25 cellular contexts compared by ENCODE assay signal in the genomic region with DNA sequence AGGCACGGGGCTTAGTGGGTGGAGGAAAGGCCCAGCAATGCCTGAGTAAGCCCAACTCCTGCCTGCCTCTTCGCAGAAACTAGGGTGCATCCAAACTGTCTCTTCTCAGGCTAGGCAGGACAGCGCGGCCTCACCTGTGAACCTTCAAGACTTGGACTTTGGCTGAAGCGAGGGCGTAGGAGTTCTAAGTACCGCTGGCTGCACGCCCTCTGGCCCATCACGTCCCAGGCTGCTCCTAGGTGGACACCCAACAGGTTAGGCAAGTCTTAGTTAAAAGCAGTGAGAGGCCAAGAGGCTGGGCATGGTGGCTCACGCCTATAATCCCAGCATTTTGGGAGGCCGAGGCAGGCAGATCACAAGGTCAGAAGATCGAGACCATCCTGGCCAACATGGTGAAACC. TPM values are rescaled to one million over a fixed set of nuclear protein-coding genes. Genes with fewer than 3 reads are reported as not detected.
DNase-seq lines count a peak whose midpoint lies in the region; ATAC-seq and TF ChIP-seq lines count a peak whose summit lies in the region.
"Had no signal": no experiment of that assay in that cellular context is flagged by ENCODE, and none has a peak within 500 bp of the region (broad histone marks: within the 10 kb centered on the region; RNA-seq: fewer than 3 reads in every experiment).

No MANE protein-coding gene starts in this region.

- 68% methylated on average over 5 of the region's 12 CpGs for WGBS in mammary epithelial cell (ENCODE audit: low coverage, missing lambda C conversion rate)
- 70% methylated on average over 12 of the region's 12 CpGs for WGBS in liver
- 55 to 70% (median 67%) methylated on average over 9 to 12 of the region's 12 CpGs for WGBS in stomach, 5 donors
- WGBS in SK-N-SH (ENCODE audit: low lambda C conversion rate) = 94% methylated on average over 12 of the region's 12 CpGs

- H3K4me1 ChIP-seq in mammary epithelial cell (ENCODE audit: insufficient read depth, low read length) = peaks cover 12% of the 10 kb centered on the region
- peaks cover 11 to 26% (median 23%) of the 10 kb centered on the region in 4 donors for H3K4me1 ChIP-seq in liver (ENCODE audit: control insufficient read depth in 4 of 4, insufficient read depth in 4 of 4, low read length in 3 of 4)
- H3K4me1 ChIP-seq in stomach = peaks cover 21 to 47% (median 33%) of the 10 kb centered on the region in 4 donors
- H3K4me1 ChIP-seq in SK-N-SH (ENCODE audit: control insufficient read depth in 1 of 2, insufficient read depth in 2 of 2, low read depth in 1 of 2, low read length in 1 of 2) = peaks cover 14% of the 10 kb centered on the region in 2 experiments; a peak in 2 of 4 replicates

- no peak for ATAC-seq in HG02938 (IDR thresholded peaks at IDR 0.05; ENCODE audit: unreplicated experiment)
- ATAC-seq: left colon; naive thymus-derived CD4-positive, alpha-beta T cell had no signal

- in situ Hi-C loops in T47D (cut with HindIII; ENCODE audit: low pct_unique_long_range_greater_than_20kb, low sequenced_read_pairs) = no loop called here
- in situ Hi-C loops in mammary epithelial cell (cut with MboI; ENCODE audit: low sequenced_read_pairs in 2 of 2) = no loop called here

- H2AFZ ChIP-seq in mammary epithelial cell (ENCODE audit: low read depth, low read length) (no peak overlapping the region), SK-N-SH (ENCODE audit: low read depth) (no peak overlapping the region)

- no peak overlapping the region for H3K4me3 Mint-ChIP-seq in activated T-helper 2 cell treated with anti-CD3 and anti-CD28 coated beads, Interferon-gamma antibody, Interleukin-2, Interleukin-4, amounts not matched to agents 10 μg/mL and 5 μg/mL and 100 μg/mL, durations not matched to agents 14 hours and 24 hours and 36 hours (ENCODE audit: low read depth)

- H3K36me3 ChIP-seq in mammary epithelial cell (ENCODE audit: insufficient read depth, low read length) (no peaks in the 10 kb centered on the region), liver (ENCODE audit: control insufficient read depth in 4 of 4, insufficient read depth in 3 of 4, low read depth in 1 of 4, low read length in 3 of 4) (no peaks in the 10 kb centered on the region), stomach (peaks cover 0 to 4% (median 2%) of the 10 kb centered on the region in 4 donors), SK-N-SH (replicated peaks in 1 of 2; ENCODE audit: control insufficient read depth in 1 of 2, insufficient read depth in 2 of 2, low read length in 1 of 2) (peaks cover 0 to 1% of the 10 kb centered on the region in 2 experiments)
- H3K36me3 ChIP-seq: right atrium auricular region, upper lobe of left lung had no signal

- no peak for TF ChIP-seq CTCF in mammary epithelial cell (conservative IDR thresholded peaks at IDR 0.05 in 1 of 2, IDR thresholded peaks at IDR 0.05 in 1 of 2; ENCODE audit: extremely low read depth in 1 of 2, insufficient read depth in 1 of 2, low read depth in 1 of 2, low read length in 2 of 2)
- no peak for TF ChIP-seq CTCF in liver (IDR thresholded peaks at IDR 0.05; ENCODE audit: low read depth, low read length, missing input control)
- no peak for TF ChIP-seq CTCF in stomach (IDR thresholded peaks at IDR 0.05)
- TF ChIP-seq CTCF in SK-N-SH (IDR thresholded peaks at IDR 0.05) = no peak

- peaks cover 25% of the 10 kb centered on the region for H3F3A ChIP-seq in SK-N-SH (replicated peaks; ENCODE audit: insufficient read depth)

- H3K27me3 Mint-ChIP-seq in activated T-helper 2 cell treated with anti-CD3 and anti-CD28 coated beads, Interferon-gamma antibody, Interleukin-2, Interleukin-4, amounts not matched to agents 10 μg/mL and 5 μg/mL and 100 μg/mL, durations not matched to agents 14 hours and 24 hours and 36 hours (ENCODE audit: low read depth) = no peaks in the 10 kb centered on the region
- H3K27me3 Mint-ChIP-seq: naive thymus-derived CD4-positive, alpha-beta T cell had no signal

- H3K9me3 ChIP-seq in mammary epithelial cell (replicated peaks; ENCODE audit: insufficient read depth, low read length) (no peaks in the 10 kb centered on the region), liver (ENCODE audit: control insufficient read depth in 4 of 4, low read length in 3 of 4) (no peaks in the 10 kb centered on the region), stomach (no peaks in the 10 kb centered on the region), SK-N-SH (no peaks in the 10 kb centered on the region)
- H3K9me3 ChIP-seq: esophagus muscularis mucosa, right atrium auricular region, spleen, upper lobe of left lung had no signal

- no peak overlapping the region for H3K27ac ChIP-seq in mammary epithelial cell (ENCODE audit: insufficient read depth, low read depth, low read length)
- H3K27ac ChIP-seq in liver (ENCODE audit: low read depth in 1 of 2, low read length in 2 of 2) = no peak overlapping the region
- peak overlapping the region in 1 of 5 donors; percentile 96 for H3K27ac ChIP-seq in stomach
- no peak overlapping the region for H3K27ac ChIP-seq in SK-N-SH (ENCODE audit: low read depth in 2 of 2, low read length in 1 of 2)
- H3K27ac ChIP-seq: SK-N-MC had no signal

- peak overlapping the region; percentile 17 for H3K27ac Mint-ChIP-seq in activated T-helper 2 cell treated with anti-CD3 and anti-CD28 coated beads, Interferon-gamma antibody, Interleukin-2, Interleukin-4, amounts not matched to agents 10 μg/mL and 5 μg/mL and 100 μg/mL, durations not matched to agents 14 hours and 24 hours and 36 hours

- POLR2A ChIA-PET in SK-N-SH (lab: Yijun Ruan, JAX) = interaction anchor here (1.0 kb wide), 1 partner anchor 22 kb away, joined by 4 read pairs; no protein-coding TSS in a partner anchor

- peaks cover 24% of the 10 kb centered on the region for H3K36me3 Mint-ChIP-seq in activated T-helper 2 cell treated with anti-CD3 and anti-CD28 coated beads, Interferon-gamma antibody, Interleukin-2, Interleukin-4, amounts not matched to agents 10 μg/mL and 5 μg/mL and 100 μg/mL, durations not matched to agents 14 hours and 24 hours and 36 hours (ENCODE audit: low read depth)

- intact Hi-C loops in mammary epithelial cell (cut with micrococcal nuclease) = no loop called here
- intact Hi-C loops in activated T-helper 2 cell treated with anti-CD3 and anti-CD28 coated beads, Interferon-gamma antibody, Interleukin-2, Interleukin-4, amounts not matched to agents 10 μg/mL and 5 μg/mL and 100 μg/mL, durations not matched to agents 14 hours and 24 hours and 36 hours (cut with micrococcal nuclease) = no loop called here
- intact Hi-C loops in stomach (cut with DNase I; ENCODE audit: low total_unique reads) = no loop called here

- H3K27me3 ChIP-seq in mammary epithelial cell (ENCODE audit: insufficient read depth, low read length) (no peaks in the 10 kb centered on the region), liver (ENCODE audit: control insufficient read depth in 4 of 4, insufficient read depth in 4 of 4, low read length in 3 of 4) (no peaks in the 10 kb centered on the region), stomach (no peaks in the 10 kb centered on the region), SK-N-SH (ENCODE audit: insufficient read depth) (no peaks in the 10 kb centered on the region)
- H3K27me3 ChIP-seq: esophagus muscularis mucosa, right atrium auricular region, spleen, upper lobe of left lung had no signal

- TF ChIP-seq EP300 in stomach (IDR thresholded peaks at IDR 0.05) (no peak), SK-N-SH (IDR thresholded peaks at IDR 0.05; ENCODE audit: borderline replicate concordance in 1 of 2, low read depth in 1 of 2, low read length in 1 of 2) (no peak)

- peaks cover 20% of the 10 kb centered on the region for H3K4me1 Mint-ChIP-seq in activated T-helper 2 cell treated with anti-CD3 and anti-CD28 coated beads, Interferon-gamma antibody, Interleukin-2, Interleukin-4, amounts not matched to agents 10 μg/mL and 5 μg/mL and 100 μg/mL, durations not matched to agents 14 hours and 24 hours and 36 hours (ENCODE audit: low read depth)

- dilution Hi-C loops in mammary epithelial cell (cut with HindIII; ENCODE audit: low sequenced_read_pairs) = no loop called here

- TF ChIP-seq POLR2A in stomach (IDR thresholded peaks at IDR 0.05) = no peak

- H3K4me2 ChIP-seq in mammary epithelial cell (ENCODE audit: insufficient read depth, low read depth, low read length) = no peak overlapping the region
- H3K4me2 ChIP-seq in SK-N-SH = no peak overlapping the region

- no peaks in the 10 kb centered on the region for H3K9me3 Mint-ChIP-seq in activated T-helper 2 cell treated with anti-CD3 and anti-CD28 coated beads, Interferon-gamma antibody, Interleukin-2, Interleukin-4, amounts not matched to agents 10 μg/mL and 5 μg/mL and 100 μg/mL, durations not matched to agents 14 hours and 24 hours and 36 hours
- H3K9me3 Mint-ChIP-seq: activated naive CD4-positive, alpha-beta T cell treated with anti-CD3 and anti-CD28 coated beads, Interleukin-2, amount 10 ng/mL, durations not matched to agents 7 days and 5 days; naive thymus-derived CD4-positive, alpha-beta T cell had no signal

- DNase-seq in T47D (ENCODE audit: low read depth in 1 of 2, low spot score in 1 of 2) (peak; percentile 61 to 95), mammary epithelial cell (no peak), stomach (peak; percentile 66), HK-2 (ENCODE audit: unreplicated experiment) (no peak), SK-N-SH (no peak)
- no peak for DNase-seq in activated T-helper 2 cell treated with anti-CD3 and anti-CD28 coated beads, Interferon-gamma antibody, Interleukin-2, Interleukin-4, amounts not matched to agents 10 μg/mL and 5 μg/mL and 100 μg/mL, durations not matched to agents 14 hours and 24 hours and 36 hours (ENCODE audit: low spot score)
- DNase-seq: activated T-cell treated with anti-CD3 and anti-CD28 coated beads, Interleukin-2, amount 50 U/mL, for 1 hour; anterior cingulate cortex; DMS153; effector CD8-positive, alpha-beta T cell; foreskin melanocyte; HCEC 1CT; Kasumi-1; naive thymus-derived CD4-positive, alpha-beta T cell; NCI-H1436 treated with DMSO at 0.1 percent for 48 hours; NCI-H2107; spleen had no signal

- H3K4me3 ChIP-seq in mammary epithelial cell (replicated peaks in 1 of 3; ENCODE audit: insufficient read depth in 1 of 3, low read depth in 2 of 3, low read length in 3 of 3) (no peak overlapping the region), liver (ENCODE audit: low read depth in 1 of 3, low read length in 3 of 3) (no peak overlapping the region), stomach (no peak overlapping the region), SK-N-SH (ENCODE audit: low read depth in 2 of 2, low read length in 1 of 2) (no peak overlapping the region)
- H3K4me3 ChIP-seq: esophagus muscularis mucosa, right atrium auricular region, SK-N-MC, spleen, upper lobe of left lung had no signal

- TF ChIP-seq RAD21 in liver (IDR thresholded peaks at IDR 0.05) (no peak), SK-N-SH (IDR thresholded peaks at IDR 0.05; ENCODE audit: low read length) (no peak)

- no peaks in the 10 kb centered on the region for H3K9me2 ChIP-seq in SK-N-SH

- H3K79me2 ChIP-seq in mammary epithelial cell (ENCODE audit: insufficient read depth, low read length) = peaks cover 25% of the 10 kb centered on the region
- peaks cover 30% of the 10 kb centered on the region for H3K79me2 ChIP-seq in SK-N-SH (ENCODE audit: insufficient read depth)

- H4K20me1 ChIP-seq in mammary epithelial cell (ENCODE audit: insufficient read depth, low read length) (no peaks in the 10 kb centered on the region), SK-N-SH (ENCODE audit: insufficient read depth) (peaks cover 13% of the 10 kb centered on the region)

- CTCF ChIA-PET in mammary epithelial cell (lab: Charles Lee; ENCODE audit: low non-redundant PET) (no interaction called here), SK-N-SH (lab: Yijun Ruan, JAX) (no interaction called here)

- H3K9ac ChIP-seq in mammary epithelial cell (ENCODE audit: insufficient read depth, low read length) (no peak overlapping the region), liver (ENCODE audit: low read depth in 1 of 2, low read length in 2 of 2) (no peak overlapping the region), SK-N-SH (no peak overlapping the region)

- BruUV-seq in mammary epithelial cell (replicated peaks; lab: Mats Ljungman, UMichigan) = no TSS peak

RNA-seq across cellular contexts. Expression of gene DDB2, which starts 1.8 kb away (rescaled TPM):
- 100 to 1,000 TPM in 1 of 2 donors, 10 to 100 TPM in 1; 43.0 to 101 TPM for total RNA-seq in mammary epithelial cell
- polyA plus RNA-seq in mammary epithelial cell = 94.6 TPM
- polyA minus RNA-seq in mammary epithelial cell = 71.6 TPM
- total RNA-seq in activated T-helper 2 cell treated with anti-CD3 and anti-CD28 coated beads, Interferon-gamma antibody, Interleukin-2, Interleukin-4, amounts not matched to agents 10 μg/mL and 5 μg/mL and 100 μg/mL, durations not matched to agents 14 hours and 24 hours and 36 hours = 158 and 161 TPM in 2 replicates
- 1 to 10 TPM; 6.6 to 7.6 TPM for total RNA-seq in liver
- 10 to 100 TPM in 1 of 2 donors, 1 to 10 TPM in 1; 10.0 to 11.9 TPM for polyA plus RNA-seq in liver
- 10 to 100 TPM; 16.3 to 63.0 (median 26.7) TPM for total RNA-seq in stomach
- polyA plus RNA-seq in stomach = 10 to 100 TPM; 18.2 to 64.6 (median 35.0) TPM
- polyA plus RNA-seq in SK-N-SH (2012; rRNA removed) = 83.5 and 95.5 TPM in 2 replicates
- polyA plus RNA-seq in SK-N-SH (2012; cell fraction: cytosol; rRNA removed) = 65.2 and 68.4 TPM in 2 replicates
- 224 and 254 TPM in 2 replicates for polyA plus RNA-seq in SK-N-SH (2012; cell fraction: nucleus; rRNA removed)

RNA-seq across cellular contexts. Expression of gene PACSIN3, which starts 26.7 kb away (rescaled TPM):
- total RNA-seq in mammary epithelial cell (10 to 100 TPM; 20.7 to 53.4 TPM), liver (10 to 100 TPM; 12.1 to 20.6 TPM), stomach (10 to 100 TPM in 3 of 5 donors, 1 to 10 TPM in 2; 6.4 to 38.4 (median 21.3) TPM)
- polyA plus RNA-seq in mammary epithelial cell (39.5 TPM), liver (10 to 100 TPM; 18.7 to 23.3 TPM), stomach (10 to 100 TPM; 19.6 to 59.0 (median 30.8) TPM), SK-N-SH (2012; rRNA removed) (24.4 and 31.1 TPM in 2 replicates)
- 32.1 TPM for polyA minus RNA-seq in mammary epithelial cell
- total RNA-seq in activated T-helper 2 cell treated with anti-CD3 and anti-CD28 coated beads, Interferon-gamma antibody, Interleukin-2, Interleukin-4, amounts not matched to agents 10 μg/mL and 5 μg/mL and 100 μg/mL, durations not matched to agents 14 hours and 24 hours and 36 hours = 21.4 and 22.2 TPM in 2 replicates
- 15.8 and 23.6 TPM in 2 replicates for polyA plus RNA-seq in SK-N-SH (2012; cell fraction: cytosol; rRNA removed)
- 23.4 and 33.0 TPM in 2 replicates for polyA plus RNA-seq in SK-N-SH (2012; cell fraction: nucleus; rRNA removed)

RNA-seq across cellular contexts. Expression of gene ACP2, which starts 35.7 kb away (rescaled TPM):
- total RNA-seq in mammary epithelial cell = 10 to 100 TPM; 24.0 to 34.2 TPM
- 17.6 TPM for polyA plus RNA-seq in mammary epithelial cell
- 41.6 TPM for polyA minus RNA-seq in mammary epithelial cell
- total RNA-seq in activated T-helper 2 cell treated with anti-CD3 and anti-CD28 coated beads, Interferon-gamma antibody, Interleukin-2, Interleukin-4, amounts not matched to agents 10 μg/mL and 5 μg/mL and 100 μg/mL, durations not matched to agents 14 hours and 24 hours and 36 hours = 23.2 and 24.5 TPM in 2 replicates
- total RNA-seq in liver = 10 to 100 TPM; 81.7 to 94.4 TPM
- 10 to 100 TPM; 40.3 to 76.9 TPM for polyA plus RNA-seq in liver
- 100 to 1,000 TPM in 1 of 5 donors, 10 to 100 TPM in 4; 20.1 to 147 (median 52.0) TPM for total RNA-seq in stomach
- polyA plus RNA-seq in stomach = 10 to 100 TPM; 10.8 to 24.7 (median 21.6) TPM
- polyA plus RNA-seq in SK-N-SH (2012; rRNA removed) = 15.9 and 17.5 TPM in 2 replicates
- polyA plus RNA-seq in SK-N-SH (2012; cell fraction: cytosol; rRNA removed) = 8.3 and 12.2 TPM in 2 replicates
- 39.2 and 48.5 TPM in 2 replicates for polyA plus RNA-seq in SK-N-SH (2012; cell fraction: nucleus; rRNA removed)

RNA-seq across cellular contexts. Expression of gene ARFGAP2, which starts 36.3 kb away (rescaled TPM):
- 100 to 1,000 TPM in 1 of 2 donors, 10 to 100 TPM in 1; 83.0 to 120 TPM for total RNA-seq in mammary epithelial cell
- 87.5 TPM for polyA plus RNA-seq in mammary epithelial cell
- 107 TPM for polyA minus RNA-seq in mammary epithelial cell
- total RNA-seq in activated T-helper 2 cell treated with anti-CD3 and anti-CD28 coated beads, Interferon-gamma antibody, Interleukin-2, Interleukin-4, amounts not matched to agents 10 μg/mL and 5 μg/mL and 100 μg/mL, durations not matched to agents 14 hours and 24 hours and 36 hours = 98.6 and 104 TPM in 2 replicates
- 100 to 1,000 TPM in 1 of 2 donors, 10 to 100 TPM in 1; 61.1 to 163 TPM for total RNA-seq in liver
- 10 to 100 TPM; 37.3 to 44.9 TPM for polyA plus RNA-seq in liver
- total RNA-seq in stomach = 100 to 1,000 TPM in 3 of 5 donors, 10 to 100 TPM in 2; 85.8 to 398 (median 121) TPM
- polyA plus RNA-seq in stomach = 10 to 100 TPM; 45.8 to 69.7 (median 54.7) TPM
- polyA plus RNA-seq in SK-N-SH (2012; rRNA removed) = 52.5 and 64.0 TPM in 2 replicates
- 26.8 and 42.2 TPM in 2 replicates for polyA plus RNA-seq in SK-N-SH (2012; cell fraction: cytosol; rRNA removed)
- 133 and 150 TPM in 2 replicates for polyA plus RNA-seq in SK-N-SH (2012; cell fraction: nucleus; rRNA removed)

RNA-seq across cellular contexts. Expression of gene NR1H3, which starts 44.9 kb away (rescaled TPM):
- total RNA-seq in mammary epithelial cell = 1 to 10 TPM; 4.5 to 5.5 TPM
- 6.7 TPM for polyA plus RNA-seq in mammary epithelial cell
- polyA minus RNA-seq in mammary epithelial cell = 26.6 TPM
- 10.8 and 11.4 TPM in 2 replicates for total RNA-seq in activated T-helper 2 cell treated with anti-CD3 and anti-CD28 coated beads, Interferon-gamma antibody, Interleukin-2, Interleukin-4, amounts not matched to agents 10 μg/mL and 5 μg/mL and 100 μg/mL, durations not matched to agents 14 hours and 24 hours and 36 hours
- total RNA-seq in liver = 10 to 100 TPM; 52.8 to 55.2 TPM
- 10 to 100 TPM; 56.0 to 57.3 TPM for polyA plus RNA-seq in liver
- total RNA-seq in stomach = 10 to 100 TPM; 20.0 to 94.5 (median 36.6) TPM
- polyA plus RNA-seq in stomach = 100 to 1,000 TPM in 1 of 3 donors, 10 to 100 TPM in 2; 31.3 to 100 (median 47.2) TPM
- 6.3 and 7.3 TPM in 2 replicates for polyA plus RNA-seq in SK-N-SH (2012; rRNA removed)
- 2.6 and 3.5 TPM in 2 replicates for polyA plus RNA-seq in SK-N-SH (2012; cell fraction: cytosol; rRNA removed)
- polyA plus RNA-seq in SK-N-SH (2012; cell fraction: nucleus; rRNA removed) = 21.7 and 30.1 TPM in 2 replicates

Comparison
In these comparisons a context has a peak if more than half of its experiments do, and no peak if none do; other contexts are left out.
1. DNase-seq: peak in T47D (2 of 2) and stomach (single experiment); none in mammary epithelial cell (single experiment), activated T-helper 2 cell treated with anti-CD3 and anti-CD28 coated beads, Interferon-gamma antibody, Interleukin-2, Interleukin-4, amounts not matched to agents 10 μg/mL and 5 μg/mL and 100 μg/mL, durations not matched to agents 14 hours and 24 hours and 36 hours (single experiment), HK-2 (single experiment) and SK-N-SH (single experiment).